ENCODE assay signal across 2 cellular contexts in genomic region chr16:67959930-67960329, GRCh38.
TF ChIP-seq lines count a peak whose summit lies in the region.

No MANE protein-coding gene starts in this region.

TF ChIP-seq in SK-N-SH, 30 proteins besides CTCF, POLR2A, EP300 and RAD21:
- TF ChIP-seq RCOR1 (IDR thresholded peaks at IDR 0.05; ENCODE audit: low read length), result no peak
- TF ChIP-seq JUND (IDR thresholded peaks at IDR 0.05), result no peak
- TF ChIP-seq EZH2phosphoT487 (IDR thresholded peaks at IDR 0.05; ENCODE audit: borderline replicate concordance, low read depth), result no peak
- no peak for TF ChIP-seq SIN3A (IDR thresholded peaks at IDR 0.05; ENCODE audit: borderline replicate concordance, low read depth, low read length)
- no peak for TF ChIP-seq TAF1 (IDR thresholded peaks at IDR 0.05; ENCODE audit: borderline replicate concordance, low read depth, low read length)
- TF ChIP-seq REST (IDR thresholded peaks at IDR 0.05; ENCODE audit: low read depth, low read length), result no peak
- TF ChIP-seq SMC3 (IDR thresholded peaks at IDR 0.05; ENCODE audit: low read depth, low read length), result no peak
- no peak for TF ChIP-seq PBX3 (IDR thresholded peaks at IDR 0.05)
- TF ChIP-seq RXRA (IDR thresholded peaks at IDR 0.05; ENCODE audit: borderline replicate concordance, low read depth), result no peak
- no peak for TF ChIP-seq TEAD4 (IDR thresholded peaks at IDR 0.05; ENCODE audit: borderline replicate concordance, insufficient read depth)

TF ChIP-seq in SK-N-SH treated with all-trans-retinoic acid at 6 μM for 48 hours, 23 proteins besides CTCF, POLR2A, EP300 and RAD21:
- TF ChIP-seq ZNF70 (CRISPR knock-in tag; IDR thresholded peaks at IDR 0.05) (no peak), PPARA (CRISPR knock-in tag; IDR thresholded peaks at IDR 0.05; ENCODE audit: borderline replicate concordance) (no peak), ZNF565 (CRISPR knock-in tag; conservative IDR thresholded peaks at IDR 0.05; ENCODE audit: low read depth) (no peak), SNAI2 (CRISPR knock-in tag; IDR thresholded peaks at IDR 0.05) (no peak), ZNF8 (CRISPR knock-in tag; IDR thresholded peaks at IDR 0.05) (no peak), BACH2 (CRISPR knock-in tag; IDR thresholded peaks at IDR 0.05; ENCODE audit: borderline replicate concordance) (no peak), TSHZ2 (CRISPR knock-in tag; IDR thresholded peaks at IDR 0.05) (no peak), GLIS3 (CRISPR knock-in tag; IDR thresholded peaks at IDR 0.05) (no peak), TOX (CRISPR knock-in tag; IDR thresholded peaks at IDR 0.05; ENCODE audit: borderline replicate concordance) (no peak), TCF4 (CRISPR knock-in tag; IDR thresholded peaks at IDR 0.05; ENCODE audit: borderline replicate concordance) (no peak), CSDC2 (CRISPR knock-in tag; IDR thresholded peaks at IDR 0.05) (no peak), PATZ1 (CRISPR knock-in tag; IDR thresholded peaks at IDR 0.05; ENCODE audit: borderline replicate concordance) (no peak), ISL1 (CRISPR knock-in tag; IDR thresholded peaks at IDR 0.05) (no peak), ESRRG (CRISPR knock-in tag; IDR thresholded peaks at IDR 0.05) (no peak)
TF ChIP-seq in SK-N-SH treated with all-trans-retinoic acid at 6 μM for 48 hours: peak in this region for 0.
